ENCODE assay signal across 10 cellular contexts in genomic region chr9:89664010-89664409, GRCh38.
"Had no signal": no experiment of that assay in that cellular context is flagged by ENCODE, and none has a peak within 500 bp of the region (broad histone marks: within the 10 kb centered on the region; RNA-seq: fewer than 3 reads in every experiment).

No MANE protein-coding gene starts in this region.

- H3K4me3 Mint-ChIP-seq: activated CD4-positive, alpha-beta memory T cell treated with anti-CD3 and anti-CD28 coated beads, Interleukin-2, amount 10 ng/mL, durations not matched to agents 7 days and 5 days; activated T-cell treated with anti-CD3 and anti-CD28 coated beads, Interleukin-2, amount 50 U/mL, for 4 hours; nephron had no signal

- DNase-seq: activated CD4-positive, alpha-beta memory T cell treated with anti-CD3 and anti-CD28 coated beads, Interleukin-2, amount 10 ng/mL, durations not matched to agents 7 days and 5 days; activated CD4-positive, alpha-beta T cell treated with anti-CD3 and anti-CD28 coated beads for 4 hours; activated effector memory CD4-positive, alpha-beta T cell treated with Interleukin-2 at 50 U/mL for 16 hours; activated naive CD4-positive, alpha-beta T cell treated with anti-CD3 and anti-CD28 coated beads, Interleukin-2, amount 50 U/mL, for 16 hours; activated T-cell treated with anti-CD3 and anti-CD28 coated beads, Interleukin-2, amount 50 U/mL, for 4 hours; hypothalamus; stimulated activated CD4-positive, alpha-beta T cell treated with anti-CD3 and anti-CD28 coated beads, Interleukin-1b, Interleukin-23, amount 100 ng/mL, for 48 hours; T-helper 1 cell had no signal

- ATAC-seq: activated T-cell treated with anti-CD3 and anti-CD28 coated beads, Interleukin-2, amount 50 U/mL, for 4 hours had no signal

- H3K36me3 ChIP-seq: cardiac muscle cell had no signal

- H3K27ac Mint-ChIP-seq: activated CD4-positive, alpha-beta memory T cell treated with anti-CD3 and anti-CD28 coated beads, Interleukin-2, amount 10 ng/mL, durations not matched to agents 7 days and 5 days had no signal

- H3K9me3 Mint-ChIP-seq: activated CD4-positive, alpha-beta memory T cell treated with anti-CD3 and anti-CD28 coated beads, Interleukin-2, amount 10 ng/mL, durations not matched to agents 7 days and 5 days; activated T-cell treated with anti-CD3 and anti-CD28 coated beads, Interleukin-2, amount 50 U/mL, for 4 hours had no signal

- H3K27me3 ChIP-seq: cardiac muscle cell had no signal

- H3K27ac ChIP-seq: cardiac muscle cell had no signal

- H3K4me3 ChIP-seq: cardiac muscle cell had no signal
